Comparison of ENCODE assay signal across 13 cellular contexts in the genomic region with DNA sequence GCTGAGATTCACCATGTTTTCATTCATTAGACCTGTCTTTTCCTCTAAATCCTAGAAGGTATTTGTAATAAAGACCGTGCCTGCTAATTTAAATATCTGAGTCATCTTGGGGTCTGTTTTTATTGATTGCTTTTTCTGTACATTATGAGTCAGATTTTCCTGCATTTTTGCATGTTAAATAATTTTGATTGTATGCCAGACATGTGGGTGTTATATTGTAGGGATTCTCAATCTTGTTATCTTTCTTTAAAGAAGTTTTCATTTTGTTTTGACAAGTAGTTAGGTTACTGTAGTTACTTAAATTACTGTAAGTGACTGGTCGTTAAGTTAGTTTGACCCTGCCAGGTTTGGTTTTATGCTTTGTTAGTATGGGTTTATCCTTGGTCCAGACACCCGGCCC. TPM values are rescaled to one million over a fixed set of nuclear protein-coding genes. Genes with fewer than 3 reads are reported as not detected.
DNase-seq lines count a peak whose midpoint lies in the region; ATAC-seq and TF ChIP-seq lines count a peak whose summit lies in the region.
"Had no signal": no experiment of that assay in that cellular context is flagged by ENCODE, and none has a peak within 500 bp of the region (broad histone marks: within the 10 kb centered on the region; RNA-seq: fewer than 3 reads in every experiment).

No MANE protein-coding gene starts in this region.

- H4K91ac ChIP-seq in neuronal stem cell (ENCODE audit: low read depth, low read length, poor library complexity) = no peak overlapping the region

- no peaks in the 10 kb centered on the region for H3K9me3 Mint-ChIP-seq in central memory CD8-positive, alpha-beta T cell
- H3K9me3 Mint-ChIP-seq: CD8-positive, alpha-beta memory T cell had no signal

- no peaks in the 10 kb centered on the region for H3K27me3 Mint-ChIP-seq in central memory CD8-positive, alpha-beta T cell
- H3K27me3 Mint-ChIP-seq: CD8-positive, alpha-beta memory T cell; naive B cell had no signal

- no peaks in the 10 kb centered on the region for H3K79me1 ChIP-seq in neuronal stem cell (ENCODE audit: low read depth, low read length)

- H3K23ac ChIP-seq in neuronal stem cell (ENCODE audit: low read depth, low read length, poor library complexity) = no peak overlapping the region

- H2AFZ ChIP-seq in osteoblast (ENCODE audit: low read length) (no peak overlapping the region), neuronal stem cell (ENCODE audit: low read length) (no peak overlapping the region)

- H3K9me3 ChIP-seq in osteoblast (ENCODE audit: low read depth, low read length) = no peaks in the 10 kb centered on the region
- peaks cover 1 to 4% of the 10 kb centered on the region in 2 donors for H3K9me3 ChIP-seq in neuronal stem cell (replicated peaks in 1 of 2; ENCODE audit: control insufficient read depth in 2 of 2, insufficient read depth in 1 of 2, low read depth in 1 of 2, low read length in 2 of 2)
- H3K9me3 ChIP-seq: left lung had no signal

- no peak overlapping the region for H3K18ac ChIP-seq in neuronal stem cell (ENCODE audit: low read length)

- no peak overlapping the region for H2BK12ac ChIP-seq in neuronal stem cell (ENCODE audit: low read length)

- H2BK5ac ChIP-seq in neuronal stem cell (ENCODE audit: low read length) = no peak overlapping the region

- no peak overlapping the region for H2BK15ac ChIP-seq in neuronal stem cell (ENCODE audit: low read length)

- H3K79me2 ChIP-seq in osteoblast (ENCODE audit: insufficient read depth, low read length) = peaks cover 63% of the 10 kb centered on the region

- peaks cover 6% of the 10 kb centered on the region for H4K20me1 ChIP-seq in osteoblast (ENCODE audit: insufficient read depth, low read length)

- DNase-seq in ELR (ENCODE audit: low read depth) = peak; percentile 90
- peak; percentile 3 for DNase-seq in NCI-H226
- DNase-seq in central memory CD8-positive, alpha-beta T cell (ENCODE audit: low spot score in 2 of 2) = no peak
- peak; percentile 80 for DNase-seq in osteoblast (ENCODE audit: insufficient read length, low spot score, missing footprints)
- DNase-seq in NCI-H526 (lab: John Stamatoyannopoulos, UW) = no peak
- no peak for DNase-seq in DMS 273 (lab: John Stamatoyannopoulos, UW; ENCODE audit: unreplicated experiment)
- DNase-seq in neuronal stem cell (ENCODE audit: low spot score) = no peak
- DNase-seq: activated CD4-positive, CD25-positive, alpha-beta regulatory T cell treated with anti-CD3 and anti-CD28 coated beads, Interleukin-2, amount 50 U/mL, for 72 hours; amygdala; CD8-positive, alpha-beta memory T cell; effector CD8-positive, alpha-beta T cell; left lung; naive B cell had no signal

- H3K27ac Mint-ChIP-seq in central memory CD8-positive, alpha-beta T cell (ENCODE audit: low read depth) = peak overlapping the region; percentile 29

- H3K27ac ChIP-seq in osteoblast (ENCODE audit: low read depth, low read length) (peak overlapping the region; percentile 88), neuronal stem cell (replicated peaks; ENCODE audit: low read length) (no peak overlapping the region)
- H3K27ac ChIP-seq: left lung had no signal

- H2BK120ac ChIP-seq in neuronal stem cell (ENCODE audit: low read depth, low read length) = no peak overlapping the region

- TF ChIP-seq CTCF in osteoblast (IDR thresholded peaks at IDR 0.05; ENCODE audit: extremely low read depth, low read depth, low read length) = no peak

- H3K4ac ChIP-seq in neuronal stem cell (ENCODE audit: low read length) = no peak overlapping the region

- H3K4me1 ChIP-seq in osteoblast (ENCODE audit: insufficient read depth, low read length) = peaks cover 21% of the 10 kb centered on the region
- no peaks in the 10 kb centered on the region for H3K4me1 ChIP-seq in neuronal stem cell (ENCODE audit: control insufficient read depth in 2 of 2, insufficient read depth in 1 of 2, low read depth in 1 of 2, low read length in 2 of 2)

- H3K4me3 Mint-ChIP-seq in central memory CD8-positive, alpha-beta T cell = no peak overlapping the region
- H3K4me3 Mint-ChIP-seq: CD8-positive, alpha-beta memory T cell; naive B cell had no signal

- no peak overlapping the region for H4K8ac ChIP-seq in neuronal stem cell (ENCODE audit: low read depth, low read length)

- no peak overlapping the region for H2AK5ac ChIP-seq in neuronal stem cell (ENCODE audit: low read depth, low read length)

- no peaks in the 10 kb centered on the region for H3K27me3 ChIP-seq in osteoblast (ENCODE audit: insufficient read depth, low read length)
- H3K27me3 ChIP-seq in neuronal stem cell (ENCODE audit: control insufficient read depth in 3 of 3, insufficient read depth in 3 of 3, low read depth in 1 of 3, low read length in 3 of 3) = no peaks in the 10 kb centered on the region
- H3K27me3 ChIP-seq: left lung had no signal

- H3K4me1 Mint-ChIP-seq in central memory CD8-positive, alpha-beta T cell = peaks cover 28% of the 10 kb centered on the region

- peak overlapping the region; percentile 35 for H3K4me2 ChIP-seq in osteoblast (ENCODE audit: insufficient read depth, low read length)
- no peak overlapping the region for H3K4me2 ChIP-seq in neuronal stem cell (ENCODE audit: insufficient read depth, low read length, poor library complexity, severe bottlenecking)

- peaks cover 6% of the 10 kb centered on the region for H3K36me3 Mint-ChIP-seq in central memory CD8-positive, alpha-beta T cell (ENCODE audit: insufficient read depth)
- H3K36me3 Mint-ChIP-seq: naive B cell had no signal

- H3K14ac ChIP-seq in neuronal stem cell (ENCODE audit: low read length) = no peak overlapping the region

- H3K4me3 ChIP-seq in osteoblast (ENCODE audit: insufficient read depth, low read length) = peak overlapping the region; percentile 10
- H3K4me3 ChIP-seq in neuronal stem cell (ENCODE audit: low read length in 2 of 2) = no peak overlapping the region
- H3K4me3 ChIP-seq: left lung had no signal

- no peak overlapping the region for H3K9ac ChIP-seq in neuronal stem cell (ENCODE audit: low read depth, low read length, poor library complexity)

- ATAC-seq in central memory CD8-positive, alpha-beta T cell (replicated peaks; ENCODE audit: extremely low read depth, poor library complexity, severe bottlenecking) = no peak
- ATAC-seq: left lung had no signal

- H3K36me3 ChIP-seq in osteoblast (ENCODE audit: insufficient read depth, low read length) (no peaks in the 10 kb centered on the region), neuronal stem cell (replicated peaks in 1 of 2; ENCODE audit: control insufficient read depth in 2 of 2, insufficient read depth in 2 of 2, low read length in 2 of 2) (no peaks in the 10 kb centered on the region)
- H3K36me3 ChIP-seq: left lung had no signal

- WGBS in neuronal stem cell (ENCODE audit: extremely low coverage in 2 of 2, insufficient read length in 2 of 2, insufficient replicate concordance in 1 of 2), 2 donors = no CpG with 5 or more reads among the region's 3 CpGs

RNA-seq across cellular contexts. Expression of a gene that starts 35.1 kb away (rescaled TPM):
- total RNA-seq in osteoblast = 18.6 and 22.1 TPM in 2 replicates
- polyA plus RNA-seq in neuronal stem cell (2013, experiment 1 of 2) = 29.7 TPM
- 28.8 TPM for polyA plus RNA-seq in neuronal stem cell (2013, experiment 2 of 2)

Comparison
In these comparisons a context has a peak if more than half of its experiments do, and no peak if none do; other contexts are left out.
1. DNase-seq: peak in ELR (single experiment), NCI-H226 (single experiment) and osteoblast (single experiment); none in central memory CD8-positive, alpha-beta T cell (0 of 2), NCI-H526 (0 of 2), DMS 273 (single experiment) and neuronal stem cell (single experiment).